In genomic region chrX:103158317-103158621, GRCh38 we compare ENCODE assay signal across 12 cellular contexts.
"Had no signal": no experiment of that assay in that cellular context is flagged by ENCODE, and none has a peak within 500 bp of the region (broad histone marks: within the 10 kb centered on the region; RNA-seq: fewer than 3 reads in every experiment).

No MANE protein-coding gene starts in this region.

- H3K4me1 ChIP-seq: adrenal gland, gastrocnemius medialis, heart left ventricle, upper lobe of right lung had no signal

- H3K9me3 ChIP-seq: adrenal gland, gastrocnemius medialis, heart left ventricle, upper lobe of right lung had no signal

- H3K36me3 ChIP-seq: adrenal gland, cardiac muscle cell, gastrocnemius medialis, heart left ventricle, upper lobe of right lung, WERI-Rb-1 had no signal

- H3K4me3 ChIP-seq: adrenal gland, cardiac muscle cell, dorsolateral prefrontal cortex, gastrocnemius medialis, heart left ventricle, lung, upper lobe of right lung had no signal

- H3K27me3 ChIP-seq: adrenal gland, cardiac muscle cell, gastrocnemius medialis, heart left ventricle, upper lobe of right lung had no signal

- ATAC-seq: gastrocnemius medialis, heart left ventricle, left colon, sciatic nerve had no signal

- DNase-seq: activated effector memory CD4-positive, alpha-beta T cell treated with Interleukin-2 at 50 U/mL for 16 hours; activated T-cell treated with anti-CD3 and anti-CD28 coated beads, Interleukin-2, amount 50 U/mL, for 24 hours; gastrocnemius medialis; heart left ventricle; upper lobe of right lung had no signal

- H3K27ac ChIP-seq: adrenal gland, cardiac muscle cell, gastrocnemius medialis, heart left ventricle, upper lobe of right lung, WERI-Rb-1 had no signal
